In genomic region chr1:227542153-227543120, GRCh38 we compare ENCODE assay signal across 1 cellular context.
A peak's percentile ranks its signal among the peaks of the same experiment; 100 is the strongest.
TF ChIP-seq lines count a peak whose summit lies in the region.

No MANE protein-coding gene starts in this region.

TF ChIP-seq in HepG2, 621 proteins besides CTCF, POLR2A, EP300 and RAD21 (continued from another document and continues in another):
- TF ChIP-seq ZHX1 (CRISPR knock-in tag; IDR thresholded peaks at IDR 0.05; ENCODE audit: low read depth) (no peak; the same call in 1 of the 2 replicates), ZNF451 (CRISPR knock-in tag; IDR thresholded peaks at IDR 0.05) (peak; percentile 75; the same call in 1 of the 2 replicates), ZNF580 (CRISPR knock-in tag; IDR thresholded peaks at IDR 0.05; ENCODE audit: borderline replicate concordance, low read depth) (0 out of 2 replicates have a peak, but pooled peaks have one; percentile 33), ZNF446 (CRISPR knock-in tag; IDR thresholded peaks at IDR 0.05) (no peak), PAX8 (CRISPR knock-in tag; IDR thresholded peaks at IDR 0.05; ENCODE audit: borderline replicate concordance) (no peak), CBFB (CRISPR knock-in tag; IDR thresholded peaks at IDR 0.05) (0 out of 2 replicates have a peak, but pooled peaks have one; percentile 34), SALL2 (CRISPR knock-in tag; IDR thresholded peaks at IDR 0.05) (peak; percentile 78; the same call in 1 of the 2 replicates), ZNF121 (CRISPR knock-in tag; IDR thresholded peaks at IDR 0.05) (0 out of 2 replicates have a peak, but pooled peaks have one; percentile 33), ZNF34 (CRISPR knock-in tag; IDR thresholded peaks at IDR 0.05; ENCODE audit: borderline replicate concordance) (no peak), SP140L (CRISPR knock-in tag; IDR thresholded peaks at IDR 0.05; ENCODE audit: borderline replicate concordance) (0 out of 2 replicates have a peak, but pooled peaks have one; percentile 71), TCF12 (IDR thresholded peaks at IDR 0.05) (no peak), TCF12 (CRISPR knock-in tag; IDR thresholded peaks at IDR 0.05) (0 out of 2 replicates have a peak, but pooled peaks have one; percentile 74), CREB3 (CRISPR knock-in tag; IDR thresholded peaks at IDR 0.05) (0 out of 2 replicates have a peak, but pooled peaks have one; percentile 48), FOXO1 (CRISPR knock-in tag; IDR thresholded peaks at IDR 0.05) (peak; percentile 57; the same call in 1 of the 2 replicates), ZNF142 (CRISPR knock-in tag; IDR thresholded peaks at IDR 0.05) (no peak), ZBTB42 (CRISPR knock-in tag; IDR thresholded peaks at IDR 0.05) (0 out of 2 replicates have a peak, but pooled peaks have one; percentile 35), ARHGAP35 (CRISPR knock-in tag; IDR thresholded peaks at IDR 0.05; ENCODE audit: borderline replicate concordance) (peak; percentile 46; the same call in 1 of the 2 replicates), MXD4 (CRISPR knock-in tag; IDR thresholded peaks at IDR 0.05) (peak; percentile 64; the same call in 1 of the 2 replicates), ZFY (CRISPR knock-in tag; IDR thresholded peaks at IDR 0.05) (peak; percentile 90), ARID4A (CRISPR knock-in tag; IDR thresholded peaks at IDR 0.05; ENCODE audit: borderline replicate concordance) (peak; percentile 46; the same call in 1 of the 2 replicates), ZNF850 (CRISPR knock-in tag; conservative IDR thresholded peaks at IDR 0.05) (no peak), ZKSCAN1 (IDR thresholded peaks at IDR 0.05; ENCODE audit: low read length) (no peak), BORCS8-MEF2B (CRISPR knock-in tag; IDR thresholded peaks at IDR 0.05) (peak; percentile 56; the same call in 1 of the 2 replicates), ZNF552 (CRISPR knock-in tag; IDR thresholded peaks at IDR 0.05; ENCODE audit: borderline replicate concordance) (peak; percentile 85; the same call in 1 of the 2 replicates), NFAT5 (CRISPR knock-in tag; IDR thresholded peaks at IDR 0.05) (0 out of 2 replicates have a peak, but pooled peaks have one; percentile 27), TSC22D2 (CRISPR knock-in tag; IDR thresholded peaks at IDR 0.05; ENCODE audit: borderline replicate concordance) (0 out of 2 replicates have a peak, but pooled peaks have one; percentile 24), TAF1 (CRISPR knock-in tag; IDR thresholded peaks at IDR 0.05) (peak; percentile 35), ZNF335 (CRISPR knock-in tag; IDR thresholded peaks at IDR 0.05) (no peak), ZNF776 (CRISPR knock-in tag; IDR thresholded peaks at IDR 0.05) (peak; percentile 26; the same call in 1 of the 2 replicates), TGIF2 (CRISPR knock-in tag; IDR thresholded peaks at IDR 0.05) (no peak), HOXA3 (CRISPR knock-in tag; IDR thresholded peaks at IDR 0.05) (peak; percentile 52), TEF (CRISPR knock-in tag; IDR thresholded peaks at IDR 0.05) (peak; percentile 40; the same call in 1 of the 2 replicates), ZNF607 (CRISPR knock-in tag; IDR thresholded peaks at IDR 0.05; ENCODE audit: borderline replicate concordance) (peak; percentile 51; the same call in 1 of the 2 replicates), SOX6 (IDR thresholded peaks at IDR 0.05) (no peak), SOX6 (CRISPR knock-in tag; IDR thresholded peaks at IDR 0.05) (0 out of 2 replicates have a peak, but pooled peaks have one; percentile 15), CERS6 (CRISPR knock-in tag; IDR thresholded peaks at IDR 0.05) (no peak), ZZZ3 (CRISPR knock-in tag; IDR thresholded peaks at IDR 0.05; ENCODE audit: borderline replicate concordance) (no peak), ZNF501 (CRISPR knock-in tag; IDR thresholded peaks at IDR 0.05) (peak; percentile 29; the same call in 1 of the 2 replicates), SP5 (CRISPR knock-in tag; IDR thresholded peaks at IDR 0.05; ENCODE audit: borderline replicate concordance, low read depth) (no peak)
